Comparison of ENCODE assay signal across 1 cellular context in the genomic region with DNA sequence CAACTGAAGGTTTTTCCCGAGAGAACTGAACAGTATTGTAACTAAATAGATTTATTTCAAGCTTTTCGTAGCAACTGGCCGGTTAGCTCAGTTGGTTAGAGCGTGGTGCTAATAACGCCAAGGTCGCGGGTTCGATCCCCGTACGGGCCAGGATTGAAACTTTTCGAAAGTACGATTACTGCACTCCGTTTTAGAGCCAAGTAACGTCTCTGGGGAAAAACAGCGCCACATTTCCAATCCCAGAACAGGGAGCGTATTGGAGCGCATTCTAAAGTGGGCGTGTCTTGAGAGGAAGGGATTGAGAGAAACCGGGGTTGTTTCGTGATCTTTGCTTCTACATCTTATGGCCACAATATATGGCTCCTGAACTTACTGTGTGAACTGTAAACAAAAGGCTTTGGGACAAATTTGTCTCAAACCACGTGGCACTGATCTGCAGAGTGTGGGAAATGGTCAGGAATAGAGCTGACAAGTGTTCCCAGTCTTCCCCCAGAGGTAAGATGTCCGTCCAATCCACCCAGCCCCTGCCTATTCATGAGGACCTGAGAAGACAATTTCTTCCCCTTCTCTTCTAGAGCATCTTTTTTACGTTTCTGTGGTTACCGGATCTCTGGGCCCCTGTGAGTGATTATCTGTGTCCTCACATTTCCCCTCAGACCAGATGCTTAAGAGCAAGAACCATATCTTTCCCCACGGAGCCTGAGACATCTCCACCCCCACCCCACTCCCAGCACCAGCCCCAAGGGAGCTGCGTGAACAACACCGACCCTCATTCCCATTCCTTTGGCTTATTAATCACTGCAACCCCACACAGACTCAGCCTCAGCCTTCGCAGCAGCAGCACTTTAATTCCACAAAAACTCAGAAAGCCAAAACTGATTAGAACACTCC.
TF ChIP-seq lines count a peak whose summit lies in the region.

No MANE protein-coding gene starts in this region.

TF ChIP-seq in SK-N-SH treated with all-trans-retinoic acid at 6 μM for 48 hours, 23 proteins besides CTCF, POLR2A, EP300 and RAD21 (continued from another document):
- TF ChIP-seq ESRRG (CRISPR knock-in tag; IDR thresholded peaks at IDR 0.05) (peak; percentile 88), ZFP30 (CRISPR knock-in tag; IDR thresholded peaks at IDR 0.05) (no peak), ARNTL (CRISPR knock-in tag; IDR thresholded peaks at IDR 0.05; ENCODE audit: borderline replicate concordance, low read depth) (no peak), CSDC2 (CRISPR knock-in tag; IDR thresholded peaks at IDR 0.05) (no peak), ZNF70 (CRISPR knock-in tag; IDR thresholded peaks at IDR 0.05) (no peak), TCF4 (CRISPR knock-in tag; IDR thresholded peaks at IDR 0.05; ENCODE audit: borderline replicate concordance) (no peak; the same call in 1 of the 2 replicates), GLIS3 (CRISPR knock-in tag; IDR thresholded peaks at IDR 0.05) (0 out of 2 replicates have a peak, but pooled peaks have one; percentile 23), ZFP3 (CRISPR knock-in tag; IDR thresholded peaks at IDR 0.05) (no peak), ZNF565 (CRISPR knock-in tag; conservative IDR thresholded peaks at IDR 0.05; ENCODE audit: low read depth) (no peak), BACH2 (CRISPR knock-in tag; IDR thresholded peaks at IDR 0.05; ENCODE audit: borderline replicate concordance) (no peak)
- TF ChIP-seq, protein P1, sequence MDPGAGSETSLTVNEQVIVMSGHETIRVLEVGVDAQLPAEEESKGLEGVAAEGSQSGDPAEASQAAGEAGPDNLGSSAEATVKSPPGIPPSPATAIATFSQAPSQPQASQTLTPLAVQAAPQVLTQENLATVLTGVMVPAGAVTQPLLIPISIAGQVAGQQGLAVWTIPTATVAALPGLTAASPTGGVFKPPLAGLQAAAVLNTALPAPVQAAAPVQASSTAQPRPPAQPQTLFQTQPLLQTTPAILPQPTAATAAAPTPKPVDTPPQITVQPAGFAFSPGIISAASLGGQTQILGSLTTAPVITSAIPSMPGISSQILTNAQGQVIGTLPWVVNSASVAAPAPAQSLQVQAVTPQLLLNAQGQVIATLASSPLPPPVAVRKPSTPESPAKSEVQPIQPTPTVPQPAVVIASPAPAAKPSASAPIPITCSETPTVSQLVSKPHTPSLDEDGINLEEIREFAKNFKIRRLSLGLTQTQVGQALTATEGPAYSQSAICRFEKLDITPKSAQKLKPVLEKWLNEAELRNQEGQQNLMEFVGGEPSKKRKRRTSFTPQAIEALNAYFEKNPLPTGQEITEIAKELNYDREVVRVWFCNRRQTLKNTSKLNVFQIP (CRISPR knock-in tag; IDR thresholded peaks at IDR 0.05; ENCODE audit: borderline replicate concordance, low read depth), result 0 out of 2 replicates have a peak, but pooled peaks have one; percentile 16
- TF ChIP-seq, protein P2, sequence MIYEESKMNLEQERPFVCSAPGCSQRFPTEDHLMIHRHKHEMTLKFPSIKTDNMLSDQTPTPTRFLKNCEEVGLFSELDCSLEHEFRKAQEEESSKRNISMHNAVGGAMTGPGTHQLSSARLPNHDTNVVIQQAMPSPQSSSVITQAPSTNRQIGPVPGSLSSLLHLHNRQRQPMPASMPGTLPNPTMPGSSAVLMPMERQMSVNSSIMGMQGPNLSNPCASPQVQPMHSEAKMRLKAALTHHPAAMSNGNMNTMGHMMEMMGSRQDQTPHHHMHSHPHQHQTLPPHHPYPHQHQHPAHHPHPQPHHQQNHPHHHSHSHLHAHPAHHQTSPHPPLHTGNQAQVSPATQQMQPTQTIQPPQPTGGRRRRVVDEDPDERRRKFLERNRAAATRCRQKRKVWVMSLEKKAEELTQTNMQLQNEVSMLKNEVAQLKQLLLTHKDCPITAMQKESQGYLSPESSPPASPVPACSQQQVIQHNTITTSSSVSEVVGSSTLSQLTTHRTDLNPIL (CRISPR knock-in tag; IDR thresholded peaks at IDR 0.05; ENCODE audit: low read depth), result no peak
- TF ChIP-seq, protein P3, sequence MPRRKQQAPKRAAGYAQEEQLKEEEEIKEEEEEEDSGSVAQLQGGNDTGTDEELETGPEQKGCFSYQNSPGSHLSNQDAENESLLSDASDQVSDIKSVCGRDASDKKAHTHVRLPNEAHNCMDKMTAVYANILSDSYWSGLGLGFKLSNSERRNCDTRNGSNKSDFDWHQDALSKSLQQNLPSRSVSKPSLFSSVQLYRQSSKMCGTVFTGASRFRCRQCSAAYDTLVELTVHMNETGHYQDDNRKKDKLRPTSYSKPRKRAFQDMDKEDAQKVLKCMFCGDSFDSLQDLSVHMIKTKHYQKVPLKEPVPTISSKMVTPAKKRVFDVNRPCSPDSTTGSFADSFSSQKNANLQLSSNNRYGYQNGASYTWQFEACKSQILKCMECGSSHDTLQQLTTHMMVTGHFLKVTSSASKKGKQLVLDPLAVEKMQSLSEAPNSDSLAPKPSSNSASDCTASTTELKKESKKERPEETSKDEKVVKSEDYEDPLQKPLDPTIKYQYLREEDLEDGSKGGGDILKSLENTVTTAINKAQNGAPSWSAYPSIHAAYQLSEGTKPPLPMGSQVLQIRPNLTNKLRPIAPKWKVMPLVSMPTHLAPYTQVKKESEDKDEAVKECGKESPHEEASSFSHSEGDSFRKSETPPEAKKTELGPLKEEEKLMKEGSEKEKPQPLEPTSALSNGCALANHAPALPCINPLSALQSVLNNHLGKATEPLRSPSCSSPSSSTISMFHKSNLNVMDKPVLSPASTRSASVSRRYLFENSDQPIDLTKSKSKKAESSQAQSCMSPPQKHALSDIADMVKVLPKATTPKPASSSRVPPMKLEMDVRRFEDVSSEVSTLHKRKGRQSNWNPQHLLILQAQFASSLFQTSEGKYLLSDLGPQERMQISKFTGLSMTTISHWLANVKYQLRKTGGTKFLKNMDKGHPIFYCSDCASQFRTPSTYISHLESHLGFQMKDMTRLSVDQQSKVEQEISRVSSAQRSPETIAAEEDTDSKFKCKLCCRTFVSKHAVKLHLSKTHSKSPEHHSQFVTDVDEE (CRISPR knock-in tag; IDR thresholded peaks at IDR 0.05), result no peak
